ENCODE assay signal across 8 cellular contexts in the genomic region with DNA sequence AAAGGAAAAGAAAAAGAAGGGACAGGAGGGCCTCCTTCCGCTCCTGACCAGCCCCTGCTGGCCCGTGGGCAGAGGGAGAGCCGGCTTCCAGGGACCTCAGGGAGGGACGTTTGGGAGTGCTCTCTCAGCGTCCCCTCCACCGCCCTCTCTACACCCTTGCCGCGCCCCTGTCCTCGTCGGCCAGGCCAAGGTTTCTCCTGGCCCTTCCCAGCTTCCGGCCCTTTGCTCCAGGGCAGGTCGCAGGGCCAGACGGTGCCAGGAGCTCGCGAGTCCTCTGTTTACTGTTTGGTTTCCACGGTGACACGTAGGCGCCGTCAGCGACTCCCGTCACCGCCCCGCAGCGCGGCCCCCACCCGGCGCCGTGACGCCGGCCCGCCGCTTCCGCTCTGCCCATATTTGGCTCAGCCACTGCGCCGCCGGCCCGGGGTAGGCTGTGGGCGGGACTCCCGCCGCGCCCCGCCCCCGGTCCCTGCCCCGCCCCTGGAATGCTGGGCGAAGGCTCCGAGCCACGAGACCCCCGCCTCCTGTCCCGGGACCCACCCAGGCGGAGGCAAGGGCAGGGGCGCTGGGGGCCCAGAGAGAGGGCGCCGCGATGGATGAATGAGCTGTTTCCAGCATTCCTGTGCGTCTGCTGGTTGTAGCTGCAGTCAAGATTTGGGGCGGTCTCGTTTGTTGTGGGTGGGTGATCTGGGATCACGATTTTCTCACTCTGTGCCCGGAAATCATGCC. TPM values are rescaled to one million over a fixed set of nuclear protein-coding genes. Genes with fewer than 3 reads are reported as not detected.
DNase-seq lines count a peak whose midpoint lies in the region; TF ChIP-seq lines count a peak whose summit lies in the region.

No MANE protein-coding gene starts in this region.

- peak; percentile 6 for TF ChIP-seq CTCF in fibroblast of the aortic adventitia (IDR thresholded peaks at IDR 0.05; ENCODE audit: insufficient read depth, low read length)
- TF ChIP-seq CTCF in nephron progenitor cell (IDR thresholded peaks at IDR 0.05) = no peak

- H3K27ac Mint-ChIP-seq in nephron progenitor cell = peak overlapping the region; percentile 100
- peak overlapping the region; percentile 87 for H3K27ac Mint-ChIP-seq in stimulated activated naive CD8-positive, alpha-beta T cell treated with anti-CD3 and anti-CD28 coated beads, Interleukin-15, Interleukin-2, amounts not matched to agents 100 ng/mL and 50 ng/mL, for 24 hours

- DNase-seq in ELF-1 (ENCODE audit: low read depth, low spot score) (peak; percentile 99), HCEC 1CT (peak; percentile 93), MG63 (peak; percentile 91), SHP77 (lab: John Stamatoyannopoulos, UW) (peak; percentile 87 to 93), fibroblast of the aortic adventitia (ENCODE audit: low read depth) (peak; percentile 95), nephron progenitor cell (peak; percentile 96)
- peak; percentile 98 for DNase-seq in activated effector memory CD4-positive, alpha-beta T cell treated with anti-CD3 and anti-CD28 coated beads, Interleukin-2, amount 50 U/mL, for 16 hours

- H3K27me3 Mint-ChIP-seq in nephron progenitor cell (ENCODE audit: low read depth, poor library complexity) = peaks cover 5% of the 10 kb centered on the region
- peaks cover 10% of the 10 kb centered on the region for H3K27me3 Mint-ChIP-seq in stimulated activated naive CD8-positive, alpha-beta T cell treated with anti-CD3 and anti-CD28 coated beads, Interleukin-15, Interleukin-2, amounts not matched to agents 100 ng/mL and 50 ng/mL, for 24 hours

- H3K36me3 ChIP-seq in MG63 = no peaks in the 10 kb centered on the region

- peak overlapping the region; percentile 60 for H3K4me3 ChIP-seq in MG63
- H3K4me3 ChIP-seq in fibroblast of the aortic adventitia (ENCODE audit: low read depth, low read length) = peak overlapping the region; percentile 81

- H3K36me3 Mint-ChIP-seq in nephron progenitor cell (ENCODE audit: low read depth) = no peaks in the 10 kb centered on the region
- no peaks in the 10 kb centered on the region for H3K36me3 Mint-ChIP-seq in stimulated activated naive CD8-positive, alpha-beta T cell treated with anti-CD3 and anti-CD28 coated beads, Interleukin-15, Interleukin-2, amounts not matched to agents 100 ng/mL and 50 ng/mL, for 24 hours (ENCODE audit: low read depth)

- H3K27me3 ChIP-seq in MG63 = no peaks in the 10 kb centered on the region

- peak overlapping the region; percentile 77 for H3K4me3 Mint-ChIP-seq in nephron progenitor cell
- peak overlapping the region; percentile 84 for H3K4me3 Mint-ChIP-seq in stimulated activated naive CD8-positive, alpha-beta T cell treated with anti-CD3 and anti-CD28 coated beads, Interleukin-15, Interleukin-2, amounts not matched to agents 100 ng/mL and 50 ng/mL, for 24 hours

- peaks cover 43% of the 10 kb centered on the region for H3K4me1 Mint-ChIP-seq in nephron progenitor cell
- peaks cover 26% of the 10 kb centered on the region for H3K4me1 Mint-ChIP-seq in stimulated activated naive CD8-positive, alpha-beta T cell treated with anti-CD3 and anti-CD28 coated beads, Interleukin-15, Interleukin-2, amounts not matched to agents 100 ng/mL and 50 ng/mL, for 24 hours (ENCODE audit: low read depth)

- no peaks in the 10 kb centered on the region for H3K9me3 ChIP-seq in MG63

- no peaks in the 10 kb centered on the region for H3K9me3 Mint-ChIP-seq in nephron progenitor cell
- no peaks in the 10 kb centered on the region for H3K9me3 Mint-ChIP-seq in stimulated activated naive CD8-positive, alpha-beta T cell treated with anti-CD3 and anti-CD28 coated beads, Interleukin-15, Interleukin-2, amounts not matched to agents 100 ng/mL and 50 ng/mL, for 24 hours

RNA-seq across cellular contexts. Expression of gene FOS, which starts 15.5 kb away (rescaled TPM):
- total RNA-seq in MG63 (2014; rRNA removed; shearing (Covaris generic); ENCODE audit: low replicate concordance) = 1.1 and 6.6 TPM in 2 replicates
- 1.4 and 26.2 TPM in 2 replicates for total RNA-seq in fibroblast of the aortic adventitia (ENCODE audit: low replicate concordance)

Comparison
In these comparisons a context has a peak if more than half of its experiments do, and no peak if none do; other contexts are left out.
1. Peak in every context shown above with its lines: DNase-seq and H3K4me3 ChIP-seq.